1 cellular context compared by ENCODE assay signal in the genomic region with DNA sequence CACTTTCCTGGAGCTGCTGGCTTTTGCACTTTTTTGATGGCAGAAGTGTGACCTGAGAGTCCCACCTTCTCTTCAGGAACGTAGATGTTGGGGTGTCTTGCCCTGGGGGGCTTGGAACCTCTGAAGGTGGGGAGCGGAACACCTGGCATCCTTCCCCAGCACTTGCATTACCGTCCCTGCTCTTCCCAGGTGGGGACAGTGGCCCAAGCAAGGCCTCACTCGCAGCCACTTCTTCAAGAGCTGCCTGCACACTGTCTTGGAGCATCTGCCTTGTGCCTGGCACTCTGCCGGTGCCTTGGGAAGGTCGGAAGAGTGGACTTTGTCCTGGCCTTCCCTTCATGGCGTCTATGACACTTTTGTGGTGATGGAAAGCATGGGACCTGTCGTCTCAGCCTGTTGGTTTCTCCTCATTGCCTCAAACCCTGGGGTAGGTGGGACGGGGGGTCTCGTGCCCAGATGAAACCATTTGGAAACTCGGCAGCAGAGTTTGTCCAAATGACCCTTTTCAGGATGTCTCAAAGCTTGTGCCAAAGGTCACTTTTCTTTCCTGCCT.
TF ChIP-seq lines count a peak whose summit lies in the region.

No MANE protein-coding gene starts in this region.

TF ChIP-seq in A549, 52 proteins besides CTCF, POLR2A, EP300 and RAD21 (continued from another document):
- TF ChIP-seq CHD2 (IDR thresholded peaks at IDR 0.05; ENCODE audit: low read length, partially characterized antibody), result no peak
- TF ChIP-seq BHLHE40 (IDR thresholded peaks at IDR 0.05; ENCODE audit: low read depth, low read length), result no peak
- TF ChIP-seq CEBPB (IDR thresholded peaks at IDR 0.05), result no peak
- no peak for TF ChIP-seq SMC3 (IDR thresholded peaks at IDR 0.05)
- TF ChIP-seq ZC3H11A (IDR thresholded peaks at IDR 0.05), result no peak
- TF ChIP-seq RFX5 (IDR thresholded peaks at IDR 0.05), result no peak
TF ChIP-seq in A549: peak in this region for 2.
